Comparison of ENCODE assay signal across 17 cellular contexts in genomic region chr1:155485945-155486344, GRCh38.
DNase-seq lines count a peak whose midpoint lies in the region; ATAC-seq and TF ChIP-seq lines count a peak whose summit lies in the region.
"Had no signal": no experiment of that assay in that cellular context is flagged by ENCODE, and none has a peak within 500 bp of the region (broad histone marks: within the 10 kb centered on the region; RNA-seq: fewer than 3 reads in every experiment).

No MANE protein-coding gene starts in this region.

- CTCF ChIA-PET in HEK293 (lab: Yijun Ruan, JAX), result no interaction called here

- no peak overlapping the region for H3K9ac ChIP-seq in SU-DHL-6 (ENCODE audit: low read length)

- H2AFZ ChIP-seq in SU-DHL-6 (ENCODE audit: low read depth, low read length, severe bottlenecking), result no peak overlapping the region

- DNase-seq in CD1c-positive myeloid dendritic cell (ENCODE audit: extremely low spot score) (peak; percentile 81), lower lobe of right lung (no peak), NCI-H82 (lab: John Stamatoyannopoulos, UW) (no peak), GM19240 (ENCODE audit: insufficient read length, low spot score) (no peak)
- DNase-seq: activated CD4-positive, alpha-beta T cell treated with anti-CD3 and anti-CD28 coated beads, Interleukin-2, amount 50 U/mL, for 4 hours; activated naive CD4-positive, alpha-beta T cell treated with Interleukin-2 at 50 U/mL for 16 hours; BE2C; caudate nucleus; heart right ventricle; kidney glomerular epithelial cell; Peyer's patch; retina had no signal

- H3K4me3 ChIP-seq in HEK293 (ENCODE audit: low read depth, low read length), result no peak overlapping the region
- H3K4me3 ChIP-seq in SU-DHL-6 (ENCODE audit: insufficient read depth, low read length, poor library complexity, severe bottlenecking), result no peak overlapping the region
- no peak overlapping the region for H3K4me3 ChIP-seq in lower lobe of right lung
- H3K4me3 ChIP-seq: heart right ventricle, Peyer's patch had no signal

- POLR2A ChIA-PET in HEK293 (lab: Yijun Ruan, JAX), result no interaction called here

- intact Hi-C loops in lower lobe of right lung (cut with DNase I), result no loop called here

- H3K9me3 ChIP-seq in HEK293 (ENCODE audit: control insufficient read depth, insufficient read depth, low read depth, low read length) (no peaks in the 10 kb centered on the region), SU-DHL-6 (ENCODE audit: insufficient read depth, low read length) (no peaks in the 10 kb centered on the region), lower lobe of right lung (no peaks in the 10 kb centered on the region)
- H3K9me3 ChIP-seq: BE2C, heart right ventricle, Peyer's patch had no signal

- TF ChIP-seq CTCF in HEK293 (tag by site-specific recombination; IDR thresholded peaks at IDR 0.05) (no peak), SU-DHL-6 (IDR thresholded peaks at IDR 0.05; ENCODE audit: insufficient read depth, low read length, poor library complexity, severe bottlenecking) (no peak), lower lobe of right lung (IDR thresholded peaks at IDR 0.05) (no peak)

- H3F3A ChIP-seq in SU-DHL-6 (ENCODE audit: insufficient read depth), result peaks cover 24% of the 10 kb centered on the region

- no peak overlapping the region for H3K4me2 ChIP-seq in SU-DHL-6 (ENCODE audit: low read depth, low read length, poor library complexity, severe bottlenecking)

- H3K36me3 ChIP-seq in HEK293 (ENCODE audit: control insufficient read depth in 2 of 2, insufficient read depth in 1 of 2, low read length in 2 of 2), result peaks cover 0 to 15% of the 10 kb centered on the region in 2 experiments; a peak in 1 of 3 replicates
- peaks cover 21% of the 10 kb centered on the region; the same call in 1 of the 2 replicates for H3K36me3 ChIP-seq in SU-DHL-6 (ENCODE audit: low read length)
- H3K36me3 ChIP-seq in lower lobe of right lung, result peaks cover 20% of the 10 kb centered on the region

- no peaks in the 10 kb centered on the region for H3K9me2 ChIP-seq in SU-DHL-6 (replicated peaks; ENCODE audit: insufficient read depth, low read length)

- H4K20me1 ChIP-seq in SU-DHL-6 (ENCODE audit: low read depth, low read length), result peaks cover 9% of the 10 kb centered on the region; the same call in 1 of the 2 replicates

- H3K27ac ChIP-seq in HEK293 (ENCODE audit: extremely low read depth, low read depth, low read length) (no peak overlapping the region), SU-DHL-6 (ENCODE audit: low read depth, low read length) (peak overlapping the region; percentile 22; the same call in 1 of the 2 replicates), lower lobe of right lung (no peak overlapping the region)
- H3K27ac ChIP-seq: HL-60, Peyer's patch had no signal

- peak; percentile 29 to 46 for ATAC-seq in lower lobe of right lung
- no peak for ATAC-seq in HG03159 (IDR thresholded peaks at IDR 0.05; ENCODE audit: unreplicated experiment)
- ATAC-seq in HG03378 (IDR thresholded peaks at IDR 0.05; ENCODE audit: unreplicated experiment), result no peak

- H3K27me3 ChIP-seq in SU-DHL-6 (ENCODE audit: low read length), result no peaks in the 10 kb centered on the region
- H3K27me3 ChIP-seq in lower lobe of right lung (ENCODE audit: low read depth), result no peaks in the 10 kb centered on the region
- H3K27me3 ChIP-seq: BE2C, heart right ventricle, Peyer's patch had no signal

- peaks cover 87% of the 10 kb centered on the region for H3K79me2 ChIP-seq in SU-DHL-6 (ENCODE audit: insufficient read depth, low read length)

- H3K4me1 ChIP-seq in HEK293 (ENCODE audit: control insufficient read depth, insufficient read depth, low read length) (no peaks in the 10 kb centered on the region), lower lobe of right lung (peaks cover 7% of the 10 kb centered on the region)
- H3K4me1 ChIP-seq: BE2C, Peyer's patch had no signal

TF ChIP-seq in HEK293, 187 proteins besides CTCF, POLR2A, EP300 and RAD21:
- TF ChIP-seq AEBP2 (tag by site-specific recombination; IDR thresholded peaks at IDR 0.05; ENCODE audit: borderline replicate concordance) (no peak), SALL2 (tag by site-specific recombination; IDR thresholded peaks at IDR 0.05; ENCODE audit: borderline replicate concordance) (no peak), ZNF623 (tag by site-specific recombination; IDR thresholded peaks at IDR 0.05) (no peak), ZBTB11 (tag by site-specific recombination; conservative IDR thresholded peaks at IDR 0.05; ENCODE audit: low read depth) (no peak), PRDM1 (tag by site-specific recombination; IDR thresholded peaks at IDR 0.05) (peak; percentile 77), BCL11B (tag by site-specific recombination; IDR thresholded peaks at IDR 0.05; ENCODE audit: low read depth) (no peak), ZNF549 (tag by site-specific recombination; IDR thresholded peaks at IDR 0.05) (no peak), ZNF600 (tag by site-specific recombination; IDR thresholded peaks at IDR 0.05) (no peak), ZNF580 (tag by site-specific recombination; IDR thresholded peaks at IDR 0.05) (no peak)

Comparison
In these comparisons a context has a peak if more than half of its experiments do, and no peak if none do; other contexts are left out.
1. ATAC-seq: peak in lower lobe of right lung (2 of 2); none in HG03159 (single experiment) and HG03378 (single experiment).